In genomic region chr17:63986842-63987615, GRCh38 we compare ENCODE assay signal across 19 cellular contexts. TPM values are rescaled to one million over a fixed set of nuclear protein-coding genes. Genes with fewer than 3 reads are reported as not detected.
DNase-seq lines count a peak whose midpoint lies in the region; ATAC-seq and TF ChIP-seq lines count a peak whose summit lies in the region.
"Had no signal": no experiment of that assay in that cellular context is flagged by ENCODE, and none has a peak within 500 bp of the region (broad histone marks: within the 10 kb centered on the region; RNA-seq: fewer than 3 reads in every experiment).

No MANE protein-coding gene starts in this region.

- ATAC-seq in CD4-positive, alpha-beta T cell (ENCODE audit: poor library complexity), result no peak
- no peak for ATAC-seq in activated T-helper 17 cell treated with anti-CD3 and anti-CD28 coated beads, Interleukin-2, amount 50 U/mL, for 72 hours (replicated peaks)
- ATAC-seq in psoas muscle, result no peak
- ATAC-seq: GM12878 had no signal

- intact Hi-C loops in CD4-positive, alpha-beta T cell (cut with DNase I, micrococcal nuclease), result loop anchor here in 1 of 2 experiments (5.0 kb wide), 1 partner anchor 55 kb away; the partner anchor contains the start of gene CD79B
- intact Hi-C loops in psoas muscle (cut with DNase I), result loop anchor here (2.0 to 5.0 kb wide), 2 partner anchors 32 to 35 kb away; no protein-coding TSS in a partner anchor

- H3K9me3 ChIP-seq in CD4-positive, alpha-beta T cell (ENCODE audit: control insufficient read depth, low read length), result peaks cover 3% of the 10 kb centered on the region
- H3K9me3 ChIP-seq in psoas muscle (no peaks in the 10 kb centered on the region), hepatocyte (ENCODE audit: low read depth) (no peaks in the 10 kb centered on the region)
- H3K9me3 ChIP-seq: breast epithelium, HAP-1 had no signal

- H3K4me3 Mint-ChIP-seq in CD4-positive, alpha-beta T cell, result no peak overlapping the region
- no peak overlapping the region for H3K4me3 Mint-ChIP-seq in activated T-helper 17 cell treated with anti-CD3 and anti-CD28 coated beads, Interleukin-2, amount 50 U/mL, for 72 hours
- H3K4me3 Mint-ChIP-seq in glutamatergic neuron (ENCODE audit: unreplicated experiment), result no peak overlapping the region
- H3K4me3 Mint-ChIP-seq: activated CD4-positive, alpha-beta memory T cell treated with anti-CD3 and anti-CD28 coated beads for 36 hours; activated naive CD8-positive, alpha-beta T cell treated with anti-CD3 and anti-CD28 coated beads, Interleukin-2, amount 10 ng/mL, durations not matched to agents 7 days and 5 days had no signal

- H3K4me2 ChIP-seq in hepatocyte, result no peak overlapping the region

- no peaks in the 10 kb centered on the region for H3K27me3 Mint-ChIP-seq in CD4-positive, alpha-beta T cell
- H3K27me3 Mint-ChIP-seq in activated T-helper 17 cell treated with anti-CD3 and anti-CD28 coated beads, Interleukin-2, amount 50 U/mL, for 72 hours, result no peaks in the 10 kb centered on the region
- peaks cover 8% of the 10 kb centered on the region for H3K27me3 Mint-ChIP-seq in glutamatergic neuron (ENCODE audit: unreplicated experiment)
- H3K27me3 Mint-ChIP-seq: activated CD4-positive, alpha-beta memory T cell treated with anti-CD3 and anti-CD28 coated beads for 36 hours had no signal

- POLR2A ChIA-PET in CD4-positive, alpha-beta T cell (lab: Charles Lee), result interaction anchor here (0.5 kb wide), 1 partner anchor 120 kb away, joined by 3 read pairs; no protein-coding TSS in a partner anchor

- peak overlapping the region; percentile 22 for H3K27ac Mint-ChIP-seq in CD4-positive, alpha-beta T cell
- peak overlapping the region; percentile 81 for H3K27ac Mint-ChIP-seq in activated T-helper 17 cell treated with anti-CD3 and anti-CD28 coated beads, Interleukin-2, amount 50 U/mL, for 72 hours
- H3K27ac Mint-ChIP-seq in glutamatergic neuron (ENCODE audit: unreplicated experiment), result no peak overlapping the region
- H3K27ac Mint-ChIP-seq: activated CD4-positive, alpha-beta memory T cell treated with anti-CD3 and anti-CD28 coated beads for 36 hours; activated naive CD8-positive, alpha-beta T cell treated with anti-CD3 and anti-CD28 coated beads, Interleukin-2, amount 10 ng/mL, durations not matched to agents 7 days and 5 days had no signal

- H4K20me1 ChIP-seq in hepatocyte (ENCODE audit: insufficient read depth, poor library complexity, severe bottlenecking), result no peaks in the 10 kb centered on the region

- H3K27me3 ChIP-seq in CD4-positive, alpha-beta T cell (ENCODE audit: control insufficient read depth, insufficient read depth, low read length), result no peaks in the 10 kb centered on the region
- H3K27me3 ChIP-seq in psoas muscle (ENCODE audit: insufficient read depth in 3 of 3, low read length in 2 of 3), result no peaks in the 10 kb centered on the region
- H3K27me3 ChIP-seq in hepatocyte, result peaks cover 5% of the 10 kb centered on the region

- no peak for TF ChIP-seq CTCF in CD4-positive, alpha-beta T cell (IDR thresholded peaks at IDR 0.05)
- TF ChIP-seq CTCF in psoas muscle (IDR thresholded peaks at IDR 0.05) (no peak), glutamatergic neuron (IDR thresholded peaks at IDR 0.05; ENCODE audit: partially characterized antibody, unreplicated experiment) (no peak), hepatocyte (IDR thresholded peaks at IDR 0.05; ENCODE audit: poor library complexity) (no peak)

- H3K27ac ChIP-seq in CD4-positive, alpha-beta T cell (ENCODE audit: low read depth, low read length), result no peak overlapping the region
- H3K27ac ChIP-seq in psoas muscle, result peak overlapping the region; percentile 93
- no peak overlapping the region for H3K27ac ChIP-seq in caudate nucleus (ENCODE audit: low read depth, low read length)
- no peak overlapping the region for H3K27ac ChIP-seq in hepatocyte
- H3K27ac ChIP-seq: dorsolateral prefrontal cortex had no signal

- H2AFZ ChIP-seq in hepatocyte, result no peak overlapping the region

- H3K9me3 Mint-ChIP-seq in CD4-positive, alpha-beta T cell, result peaks cover 2% of the 10 kb centered on the region
- no peaks in the 10 kb centered on the region for H3K9me3 Mint-ChIP-seq in activated T-helper 17 cell treated with anti-CD3 and anti-CD28 coated beads, Interleukin-2, amount 50 U/mL, for 72 hours
- H3K9me3 Mint-ChIP-seq in glutamatergic neuron (ENCODE audit: unreplicated experiment), result peaks cover 11% of the 10 kb centered on the region

- no peaks in the 10 kb centered on the region for H3K79me2 ChIP-seq in hepatocyte

- peaks cover 45% of the 10 kb centered on the region for H3K4me1 Mint-ChIP-seq in CD4-positive, alpha-beta T cell (ENCODE audit: low read depth)
- peaks cover 22% of the 10 kb centered on the region for H3K4me1 Mint-ChIP-seq in activated T-helper 17 cell treated with anti-CD3 and anti-CD28 coated beads, Interleukin-2, amount 50 U/mL, for 72 hours
- peaks cover 14% of the 10 kb centered on the region for H3K4me1 Mint-ChIP-seq in glutamatergic neuron (ENCODE audit: low read depth, unreplicated experiment)

- peaks cover 5% of the 10 kb centered on the region for H3K36me3 Mint-ChIP-seq in CD4-positive, alpha-beta T cell (ENCODE audit: low read depth)
- H3K36me3 Mint-ChIP-seq in activated T-helper 17 cell treated with anti-CD3 and anti-CD28 coated beads, Interleukin-2, amount 50 U/mL, for 72 hours (ENCODE audit: low read depth), result no peaks in the 10 kb centered on the region
- peaks cover 7% of the 10 kb centered on the region for H3K36me3 Mint-ChIP-seq in glutamatergic neuron (ENCODE audit: unreplicated experiment)
- H3K36me3 Mint-ChIP-seq: activated CD4-positive, alpha-beta memory T cell treated with anti-CD3 and anti-CD28 coated beads for 36 hours had no signal

- H3K4me1 ChIP-seq in psoas muscle (peaks cover 59% of the 10 kb centered on the region), hepatocyte (ENCODE audit: insufficient read depth) (peaks cover 16% of the 10 kb centered on the region)
- H3K4me1 ChIP-seq: HAP-1 had no signal

- H3K9me2 ChIP-seq in hepatocyte (replicated peaks; ENCODE audit: insufficient read depth), result no peaks in the 10 kb centered on the region

- CTCF ChIA-PET in CD4-positive, alpha-beta T cell (lab: Charles Lee), result interaction anchor here (0.6 to 2.6 kb wide), 4 partner anchors 29 to 42 kb away, joined by 3 to 9 read pairs (median 4); no protein-coding TSS in a partner anchor

- DNase-seq in CD4-positive, alpha-beta T cell, result no peak
- peak; percentile 40 for DNase-seq in DMS79 treated with DMSO at 0.1 percent for 48 hours (lab: John Stamatoyannopoulos, UW)
- peak in 1 of 2 donors; percentile 67 for DNase-seq in psoas muscle
- DNase-seq in glutamatergic neuron, result no peak
- DNase-seq in caudate nucleus (lab: John Stamatoyannopoulos, UW), result no peak
- no peak for DNase-seq in hepatocyte (ENCODE audit: low spot score)
- DNase-seq: activated CD4-positive, alpha-beta memory T cell treated with anti-CD3 and anti-CD28 coated beads for 36 hours; activated naive CD8-positive, alpha-beta T cell treated with anti-CD3 and anti-CD28 coated beads, Interleukin-2, amount 10 ng/mL, durations not matched to agents 7 days and 5 days; Calu3; dorsolateral prefrontal cortex; GF-D8; NCI-H1105; NCI-H774 had no signal

- H3K4me3 ChIP-seq in psoas muscle, result peak overlapping the region; percentile 66
- no peak overlapping the region for H3K4me3 ChIP-seq in hepatocyte
- H3K4me3 ChIP-seq: breast epithelium, dorsolateral prefrontal cortex, GM12878, HAP-1 had no signal

- 17 to 30% (median 24%) methylated on average over 13 of the region's 13 CpGs for WGBS in psoas muscle, 3 donors
- 87% methylated on average over 10 of the region's 13 CpGs for WGBS in hepatocyte (ENCODE audit: low lambda C conversion rate, missing lambda C conversion rate)

- peaks cover 0 to 6% of the 10 kb centered on the region in 2 donors for H3K36me3 ChIP-seq in psoas muscle (ENCODE audit: insufficient read depth in 1 of 2, low read depth in 1 of 2)
- H3K36me3 ChIP-seq in hepatocyte (replicated peaks; ENCODE audit: insufficient read depth, low read depth), result no peaks in the 10 kb centered on the region
- H3K36me3 ChIP-seq: breast epithelium, HAP-1 had no signal

RNA-seq across cellular contexts. Expression of gene PRR29, which starts 11.1 kb away (rescaled TPM):
- under 1 TPM; 0.56 to 0.71 TPM for total RNA-seq in CD4-positive, alpha-beta T cell
- total RNA-seq in activated T-helper 17 cell treated with anti-CD3 and anti-CD28 coated beads, Interleukin-2, amount 50 U/mL, for 72 hours, result 1 to 10 TPM; 2.9 to 3.2 TPM
- total RNA-seq in psoas muscle, result under 1 TPM in 3 of 4 donors, not detected in 1; 0.19 to 0.47 (median 0.25) TPM
- polyA plus RNA-seq in psoas muscle, result under 1 TPM; 0.09 to 0.13 (median 0.11) TPM
- not detected for total RNA-seq in glutamatergic neuron (ENCODE audit: unreplicated experiment)
- 0.13 and 0.36 TPM in 2 replicates for total RNA-seq in hepatocyte
- 0.62 and 1.4 TPM in 2 replicates for polyA plus RNA-seq in hepatocyte

RNA-seq across cellular contexts. Expression of gene SCN4A, which starts 14.3 kb away (rescaled TPM):
- total RNA-seq in CD4-positive, alpha-beta T cell, result under 1 TPM in 1 of 2 experiments, not detected in 1; 0.03 TPM
- under 1 TPM; 0.32 to 0.37 TPM for total RNA-seq in activated T-helper 17 cell treated with anti-CD3 and anti-CD28 coated beads, Interleukin-2, amount 50 U/mL, for 72 hours
- total RNA-seq in psoas muscle (100 to 1,000 TPM in 2 of 4 donors, 10 to 100 TPM in 2; 45.9 to 137 (median 98.4) TPM), glutamatergic neuron (ENCODE audit: unreplicated experiment) (7.9 TPM), hepatocyte (under 0.01 and 0.07 TPM in 2 replicates)
- polyA plus RNA-seq in psoas muscle (10 to 100 TPM in 2 of 3 donors, 1 to 10 TPM in 1; 3.8 to 34.9 (median 14.7) TPM), hepatocyte (not detected in 2 replicates)
- total RNA-seq: activated naive CD8-positive, alpha-beta T cell treated with anti-CD3 and anti-CD28 coated beads, Interleukin-2, amount 10 ng/mL, durations not matched to agents 7 days and 5 days; Calu3; epithelial cell of proximal tubule; frontal cortex had no signal

RNA-seq across cellular contexts. Expression of gene ICAM2, which starts 33.4 kb away (rescaled TPM):
- 10 to 100 TPM; 50.6 to 54.7 TPM for total RNA-seq in CD4-positive, alpha-beta T cell
- total RNA-seq in activated T-helper 17 cell treated with anti-CD3 and anti-CD28 coated beads, Interleukin-2, amount 50 U/mL, for 72 hours, result 10 to 100 TPM; 43.0 to 54.9 TPM
- total RNA-seq in psoas muscle, result 10 to 100 TPM; 22.5 to 34.8 (median 26.8) TPM
- polyA plus RNA-seq in psoas muscle, result 10 to 100 TPM; 20.4 to 50.0 (median 34.0) TPM
- not detected for total RNA-seq in glutamatergic neuron (ENCODE audit: unreplicated experiment)
- total RNA-seq in hepatocyte, result 6.0 and 8.4 TPM in 2 replicates
- 2.7 and 3.4 TPM in 2 replicates for polyA plus RNA-seq in hepatocyte

RNA-seq across cellular contexts. Expression of gene CD79B, which starts 54.9 kb away (rescaled TPM):
- 1 to 10 TPM; 5.3 to 5.5 TPM for total RNA-seq in CD4-positive, alpha-beta T cell
- total RNA-seq in activated T-helper 17 cell treated with anti-CD3 and anti-CD28 coated beads, Interleukin-2, amount 50 U/mL, for 72 hours, result 10 to 100 TPM; 29.3 to 41.4 TPM
- total RNA-seq in psoas muscle (1 to 10 TPM; 2.8 to 5.7 (median 4.0) TPM), glutamatergic neuron (ENCODE audit: unreplicated experiment) (not detected), hepatocyte (0.57 TPM in 1 of 2 replicates, not detected in the other)
- polyA plus RNA-seq in psoas muscle (1 to 10 TPM; 1.9 to 3.8 (median 3.7) TPM), hepatocyte (1.2 TPM in 2 replicates)
- total RNA-seq: Calu3, epithelial cell of proximal tubule had no signal
